Comparison of ENCODE assay signal across 15 cellular contexts in genomic region chr7:81333004-81333403, GRCh38.
A peak's percentile ranks its signal among the peaks of the same experiment; 100 is the strongest.
DNase-seq lines count a peak whose midpoint lies in the region; ATAC-seq and TF ChIP-seq lines count a peak whose summit lies in the region.
"Had no signal": no experiment of that assay in that cellular context is flagged by ENCODE, and none has a peak within 500 bp of the region (broad histone marks: within the 10 kb centered on the region; RNA-seq: fewer than 3 reads in every experiment).

No MANE protein-coding gene starts in this region.

- TF ChIP-seq CTCF in fibroblast of pulmonary artery (IDR thresholded peaks at IDR 0.05; ENCODE audit: low read length, missing control alignments) (no peak), ovary (IDR thresholded peaks at IDR 0.05) (no peak)

- peak overlapping the region; percentile 50 for H3K4me2 ChIP-seq in GM23248 (ENCODE audit: unreplicated experiment)

- H3K9me2 ChIP-seq in GM23248 (ENCODE audit: insufficient read depth), result no peaks in the 10 kb centered on the region

- no peak for ATAC-seq in HG03135 (IDR thresholded peaks at IDR 0.05; ENCODE audit: unreplicated experiment)
- ATAC-seq: Panc1 had no signal

- no peaks in the 10 kb centered on the region for H3K79me2 ChIP-seq in GM23248 (ENCODE audit: insufficient read depth)

- no peak overlapping the region for H3K9ac ChIP-seq in GM23248

- peaks cover 32% of the 10 kb centered on the region for H3K4me1 ChIP-seq in GM23248 (ENCODE audit: insufficient read depth)
- H3K4me1 ChIP-seq in SJCRH30, result peaks cover 44% of the 10 kb centered on the region
- H3K4me1 ChIP-seq in ovary (ENCODE audit: insufficient read depth), result no peaks in the 10 kb centered on the region

- intact Hi-C loops in ovary (cut with DNase I), result no loop called here

- DNase-seq in GM23248 (peak; percentile 44), SJCRH30 (peak; percentile 53 to 84), fibroblast of pulmonary artery (ENCODE audit: low read depth) (peak; percentile 69), skeletal muscle cell (ENCODE audit: low read depth) (peak; percentile 20), ovary (no peak), NOMO-1 treated with DMSO at 0.1 percent for 48 hours (lab: John Stamatoyannopoulos, UW; ENCODE audit: unreplicated experiment) (no peak)
- DNase-seq in activated CD4-positive, alpha-beta T cell treated with anti-CD3 and anti-CD28 coated beads for 4 hours, result no peak
- DNase-seq: activated CD8-positive, alpha-beta memory T cell treated with anti-CD3 and anti-CD28 coated beads, Interleukin-2, amount 50 U/mL, for 48 hours; CD4-positive, CD25-positive, alpha-beta regulatory T cell; central memory CD4-positive, alpha-beta T cell; MM.1S; NCI-H2081; NCI-H526 had no signal

- H3K9me3 ChIP-seq in GM23248 (ENCODE audit: low read depth), result no peaks in the 10 kb centered on the region
- no peaks in the 10 kb centered on the region for H3K9me3 ChIP-seq in SJCRH30 (replicated peaks)
- no peaks in the 10 kb centered on the region for H3K9me3 ChIP-seq in ovary

- no peak for TF ChIP-seq EP300 in ovary (IDR thresholded peaks at IDR 0.05)

- no peaks in the 10 kb centered on the region for H3K36me3 ChIP-seq in GM23248 (ENCODE audit: low read depth)
- no peaks in the 10 kb centered on the region for H3K36me3 ChIP-seq in SJCRH30
- no peaks in the 10 kb centered on the region for H3K36me3 ChIP-seq in ovary

- WGBS in GM23248 (ENCODE audit: low coverage in 1 of 2, low lambda C conversion rate in 2 of 2, missing lambda C conversion rate in 2 of 2), 2 experiments, result 51 to 59% methylated on average over 1 of the region's 1 CpG
- WGBS in ovary, 3 donors, result 63 to 82% (median 67%) methylated on average over 1 of the region's 1 CpG

- no peak overlapping the region for H3K27ac ChIP-seq in GM23248
- H3K27ac ChIP-seq in SJCRH30, result peak overlapping the region; percentile 89
- no peak overlapping the region for H3K27ac ChIP-seq in ovary

- H3K27me3 ChIP-seq in GM23248 (replicated peaks; ENCODE audit: insufficient read depth) (no peaks in the 10 kb centered on the region), SJCRH30 (no peaks in the 10 kb centered on the region), ovary (no peaks in the 10 kb centered on the region)

- H2AFZ ChIP-seq in GM23248, result no peak overlapping the region

- H3K4me3 ChIP-seq in GM23248, result no peak overlapping the region
- no peak overlapping the region for H3K4me3 ChIP-seq in SJCRH30
- no peak overlapping the region for H3K4me3 ChIP-seq in fibroblast of pulmonary artery (replicated peaks; ENCODE audit: low read depth, low read length)
- H3K4me3 ChIP-seq in skeletal muscle cell (ENCODE audit: low read depth, low read length), result no peak overlapping the region
- no peak overlapping the region for H3K4me3 ChIP-seq in ovary

- in situ Hi-C loops in GM23248 (cut with MboI), result no loop called here

- no peaks in the 10 kb centered on the region for H4K20me1 ChIP-seq in GM23248 (ENCODE audit: insufficient read depth)

- TF ChIP-seq POLR2A in ovary (IDR thresholded peaks at IDR 0.05), result no peak

- H3F3A ChIP-seq in GM23248 (ENCODE audit: insufficient read depth), result peaks cover 1% of the 10 kb centered on the region; the same call in 1 of the 2 replicates

Comparison
In these comparisons a context has a peak if more than half of its experiments do, and no peak if none do; other contexts are left out.
1. DNase-seq: peak in GM23248 (single experiment), SJCRH30 (2 of 2), fibroblast of pulmonary artery (single experiment) and skeletal muscle cell (single experiment); none in activated CD4-positive, alpha-beta T cell treated with anti-CD3 and anti-CD28 coated beads for 4 hours (0 of 2), ovary (0 of 5) and NOMO-1 treated with DMSO at 0.1 percent for 48 hours (single experiment).